In the genomic region with DNA sequence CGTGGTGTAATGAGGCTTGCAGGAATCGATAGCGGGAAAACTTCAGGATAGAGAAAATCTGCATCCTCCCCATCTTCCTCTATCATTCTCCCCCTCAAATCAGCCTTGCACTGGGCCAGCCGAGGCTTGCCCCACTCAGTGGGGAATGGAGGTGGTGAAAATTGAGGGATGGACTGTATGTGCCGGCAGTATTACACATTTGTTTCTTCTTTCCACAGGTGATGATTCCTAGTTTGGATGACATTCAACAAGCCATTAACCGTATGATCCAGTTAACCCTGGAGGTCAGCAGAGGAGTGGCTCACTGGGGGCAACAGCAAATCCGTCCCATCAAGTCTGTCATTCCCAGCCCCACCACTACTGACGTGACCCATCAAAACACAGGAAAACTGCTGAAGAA, we compare ENCODE assay signal across 27 cellular contexts.
"Had no signal": no experiment of that assay in that cellular context is flagged by ENCODE, and none has a peak within 500 bp of the region (broad histone marks: within the 10 kb centered on the region; RNA-seq: fewer than 3 reads in every experiment).

No MANE protein-coding gene starts in this region.

- H3K9me3 ChIP-seq: gastrocnemius medialis, heart left ventricle had no signal

- H3K27me3 ChIP-seq: brain microvascular endothelial cell, gastrocnemius medialis had no signal

- H3K4me1 ChIP-seq: gastrocnemius medialis, heart left ventricle had no signal

- DNase-seq: activated CD4-positive, alpha-beta memory T cell treated with anti-CD3 and anti-CD28 coated beads for 36 hours; activated CD4-positive, alpha-beta T cell treated with anti-CD3 and anti-CD28 coated beads for 36 hours; activated CD4-positive, alpha-beta T cell treated with anti-CD3 and anti-CD28 coated beads, Interleukin-2, amount 10 ng/mL, durations not matched to agents 24 days and 14 days; activated CD4-positive, CD25-positive, alpha-beta regulatory T cell; activated CD4-positive, CD25-positive, alpha-beta regulatory T cell treated with anti-CD3 and anti-CD28 coated beads, Interleukin-2, amount 50 U/mL, for 72 hours; activated CD8-positive, alpha-beta memory T cell treated with anti-CD3 and anti-CD28 coated beads, Interleukin-2, amount 10 ng/mL, durations not matched to agents 7 days and 5 days; activated CD8-positive, alpha-beta memory T cell treated with anti-CD3 and anti-CD28 coated beads, Interleukin-2, amount 50 U/mL, for 4 hours; activated CD8-positive, alpha-beta T cell treated with anti-CD3 and anti-CD28 coated beads, Interleukin-2, amount 10 ng/mL, durations not matched to agents 7 days and 5 days; activated gamma-delta T cell; activated naive CD4-positive, alpha-beta T cell; activated naive CD4-positive, alpha-beta T cell treated with anti-CD3 and anti-CD28 coated beads, Interleukin-2, amount 10 ng/mL, durations not matched to agents 7 days and 5 days; activated T-cell treated with anti-CD3 and anti-CD28 coated beads, Interleukin-2, amount 50 U/mL, for 24 hours; activated T-cell treated with anti-CD3 and anti-CD28 coated beads, Interleukin-2, amount 50 U/mL, for 72 hours; amniotic stem cell; anterior cingulate cortex; brain microvascular endothelial cell; dorsolateral prefrontal cortex; effector memory CD4-positive, alpha-beta T cell; endodermal cell; foreskin fibroblast; gastrocnemius medialis; glutamatergic neuron; heart left ventricle; T-helper 17 cell; T1000 had no signal

- H3K27ac ChIP-seq: brain microvascular endothelial cell, coronary artery, dorsolateral prefrontal cortex, gastrocnemius medialis, heart left ventricle had no signal

- H3K4me3 ChIP-seq: coronary artery, dorsolateral prefrontal cortex, gastrocnemius medialis, heart left ventricle had no signal

- FAIRE-seq: astrocyte had no signal

- H3K36me3 ChIP-seq: brain microvascular endothelial cell, gastrocnemius medialis, heart left ventricle had no signal
